Comparison of ENCODE assay signal across 16 cellular contexts in the genomic region with DNA sequence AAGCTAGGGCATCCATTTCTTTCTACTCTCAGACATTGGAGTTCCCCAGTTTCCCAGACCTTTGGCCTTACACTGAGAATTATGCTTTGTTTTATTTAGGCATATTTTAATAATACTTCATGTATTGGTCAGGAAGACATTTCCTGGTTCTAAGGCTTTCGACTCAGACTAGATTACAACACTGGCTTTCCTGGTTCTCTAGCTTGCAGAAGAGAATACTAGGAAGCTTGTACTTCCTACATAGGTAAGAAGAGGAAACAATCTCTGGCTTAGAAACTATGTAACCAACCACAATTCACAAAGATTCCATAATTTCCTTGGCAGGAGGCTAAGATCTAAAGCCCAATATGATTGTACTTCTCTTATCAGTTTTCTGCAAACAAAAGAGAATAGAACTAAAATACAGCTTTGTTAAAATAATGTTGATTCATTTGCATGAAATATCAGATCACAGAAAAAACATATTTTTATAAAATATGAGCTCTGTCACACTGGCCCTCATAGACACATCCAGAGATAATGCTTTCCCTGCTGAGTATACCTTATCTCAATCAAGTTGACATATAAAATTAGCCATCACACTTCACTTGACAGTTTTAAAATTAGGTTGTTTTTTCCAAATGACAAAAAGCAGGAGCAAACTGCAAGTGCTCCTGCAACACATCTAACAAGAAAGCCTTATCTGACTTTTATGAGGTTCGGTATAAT. TPM values are rescaled to one million over a fixed set of nuclear protein-coding genes. Genes with fewer than 3 reads are reported as not detected.
DNase-seq lines count a peak whose midpoint lies in the region; ATAC-seq and TF ChIP-seq lines count a peak whose summit lies in the region.
"Had no signal": no experiment of that assay in that cellular context is flagged by ENCODE, and none has a peak within 500 bp of the region (broad histone marks: within the 10 kb centered on the region; RNA-seq: fewer than 3 reads in every experiment).

No MANE protein-coding gene starts in this region.

- H3K27me3 Mint-ChIP-seq in CD8-positive, alpha-beta memory T cell = no peaks in the 10 kb centered on the region
- no peaks in the 10 kb centered on the region for H3K27me3 Mint-ChIP-seq in naive B cell

- H3K27ac ChIP-seq in CD8-positive, alpha-beta memory T cell (ENCODE audit: low read depth, low read length) = no peak overlapping the region
- H3K27ac ChIP-seq in epithelial cell of prostate (peak overlapping the region; percentile 6), brain microvascular endothelial cell (no peak overlapping the region)

- H3K4me3 ChIP-seq in CD8-positive, alpha-beta memory T cell (ENCODE audit: low read length) = no peak overlapping the region
- H3K4me3 ChIP-seq in brain microvascular endothelial cell (ENCODE audit: low read depth, low read length) = no peak overlapping the region
- H3K4me3 ChIP-seq: coronary artery had no signal

- no peak for DNase-seq in CD8-positive, alpha-beta memory T cell
- DNase-seq in NCI-H226 = peak; percentile 58
- DNase-seq in epithelial cell of prostate (ENCODE audit: low read depth, low spot score) = no peak
- no peak for DNase-seq in naive B cell
- no peak for DNase-seq in HT-29 (ENCODE audit: low spot score)
- no peak for DNase-seq in brain microvascular endothelial cell
- no peak for DNase-seq in SIG-M5 (lab: John Stamatoyannopoulos, UW)
- DNase-seq: activated gamma-delta T cell, midbrain, NCI-H1048, NCI-H526, SHP77 treated with DMSO at 0.1 percent for 48 hours had no signal

- CTCF ChIA-PET in CD8-positive, alpha-beta memory T cell (lab: Charles Lee) = interaction anchor here (0.9 to 2.0 kb wide), 6 partner anchors 9 to 68 kb away, joined by 3 to 10 read pairs (median 3); no protein-coding TSS in a partner anchor

- H3K4me1 Mint-ChIP-seq in CD8-positive, alpha-beta memory T cell = peaks cover 63 to 77% (median 76%) of the 10 kb centered on the region in 3 donors
- peaks cover 54 to 76% (median 60%) of the 10 kb centered on the region in 3 donors for H3K4me1 Mint-ChIP-seq in naive B cell

- in situ Hi-C loops in brain microvascular endothelial cell (cut with HindIII; ENCODE audit: low pct_ligation_motif_present, low sequenced_read_pairs) = loop anchor here (10.0 kb wide), 1 partner anchor 65 kb away; no protein-coding TSS in a partner anchor

- no peaks in the 10 kb centered on the region for H3K27me3 ChIP-seq in CD8-positive, alpha-beta memory T cell (ENCODE audit: insufficient read depth, low read length, poor library complexity, severe bottlenecking)
- H3K27me3 ChIP-seq in brain microvascular endothelial cell (replicated peaks) = no peaks in the 10 kb centered on the region

- H3K36me3 Mint-ChIP-seq in CD8-positive, alpha-beta memory T cell = peaks cover 20 to 46% (median 29%) of the 10 kb centered on the region in 3 donors
- peaks cover 26 to 29% of the 10 kb centered on the region in 2 donors for H3K36me3 Mint-ChIP-seq in naive B cell

- ATAC-seq in naive B cell (ENCODE audit: low read depth in 2 of 2) = no peak
- no peak for ATAC-seq in HG02981 (IDR thresholded peaks at IDR 0.05; ENCODE audit: unreplicated experiment)

- peaks cover 44% of the 10 kb centered on the region for H3K4me1 ChIP-seq in CD8-positive, alpha-beta memory T cell (ENCODE audit: insufficient read depth, low read length)

- H3K9me3 ChIP-seq in CD8-positive, alpha-beta memory T cell (ENCODE audit: low read length) = peaks cover 12% of the 10 kb centered on the region

- no peak for TF ChIP-seq CTCF in brain microvascular endothelial cell (IDR thresholded peaks at IDR 0.05; ENCODE audit: low read depth, low read length, missing control alignments)

- H3K4me3 Mint-ChIP-seq in CD8-positive, alpha-beta memory T cell = peak overlapping the region in 2 of 7 donors; percentile 5 to 58
- H3K4me3 Mint-ChIP-seq in naive B cell = no peak overlapping the region

- H3K36me3 ChIP-seq in CD8-positive, alpha-beta memory T cell (ENCODE audit: insufficient read depth, low read length) = peaks cover 8% of the 10 kb centered on the region
- no peaks in the 10 kb centered on the region for H3K36me3 ChIP-seq in brain microvascular endothelial cell (replicated peaks)

- POLR2A ChIA-PET in CD8-positive, alpha-beta memory T cell (lab: Charles Lee) = interaction anchor here (0.9 to 1.7 kb wide), 6 partner anchors 8 to 52 kb away, joined by 3 to 7 read pairs (median 4); no protein-coding TSS in a partner anchor

- peak overlapping the region in 7 of 8 donors; percentile 47 to 97 (median 76) for H3K27ac Mint-ChIP-seq in CD8-positive, alpha-beta memory T cell
- H3K27ac Mint-ChIP-seq in naive B cell = peak overlapping the region in 5 of 6 donors; percentile 17 to 88 (median 68)

- H3K9me3 Mint-ChIP-seq in CD8-positive, alpha-beta memory T cell = peaks cover 8 to 48% (median 23%) of the 10 kb centered on the region in 5 donors
- H3K9me3 Mint-ChIP-seq in naive B cell = peaks cover 2 to 15% (median 7%) of the 10 kb centered on the region in 7 donors

RNA-seq across cellular contexts. Expression of gene CLEC2D, which starts 30.5 kb away (rescaled TPM):
- 100 to 1,000 TPM; 320 to 340 TPM for total RNA-seq in CD8-positive, alpha-beta memory T cell
- polyA plus RNA-seq in CD8-positive, alpha-beta memory T cell = 311 TPM
- 100 to 1,000 TPM; 329 to 467 (median 350) TPM for polyA plus RNA-seq in naive B cell (ENCODE audit: low read depth in 6 of 6)
- 0.03 and 0.37 TPM in 2 replicates for total RNA-seq in HT-29 (2014; rRNA removed; shearing (Covaris generic))

RNA-seq across cellular contexts. Expression of gene CLECL1, which starts 32.8 kb away (rescaled TPM):
- total RNA-seq in CD8-positive, alpha-beta memory T cell = 1 to 10 TPM; 3.6 to 4.7 TPM
- polyA plus RNA-seq in CD8-positive, alpha-beta memory T cell = 14.3 TPM
- polyA plus RNA-seq in naive B cell (ENCODE audit: low read depth in 6 of 6) = 10 to 100 TPM in 4 of 6 donors, 1 to 10 TPM in 2; 8.9 to 34.0 (median 11.5) TPM
- not detected in 2 replicates for total RNA-seq in HT-29 (2014; rRNA removed; shearing (Covaris generic))
- total RNA-seq: HT1080, temporal lobe had no signal

Comparison
In these comparisons a context has a peak if more than half of its experiments do, and no peak if none do; other contexts are left out.
1. RNA of gene CLEC2D, which starts 30.5 kb away (total RNA-seq): 320 to 340 TPM in CD8-positive, alpha-beta memory T cell; 0.03 to 0.37 TPM in HT-29; every median in the first group is over 100 times any median in the second.